ENCODE assay signal across 11 cellular contexts in genomic region chr22:20585640-20586402, GRCh38.
"Had no signal": no experiment of that assay in that cellular context is flagged by ENCODE, and none has a peak within 500 bp of the region (broad histone marks: within the 10 kb centered on the region; RNA-seq: fewer than 3 reads in every experiment).

No MANE protein-coding gene starts in this region.

- H3K27me3 ChIP-seq: body of pancreas, gastrocnemius medialis, neutrophil, upper lobe of left lung had no signal

- H3K27ac ChIP-seq: body of pancreas, gastrocnemius medialis, neutrophil, upper lobe of left lung had no signal

- H3K4me3 ChIP-seq: body of pancreas, gastrocnemius medialis, upper lobe of left lung had no signal

- ATAC-seq: body of pancreas; gastrocnemius medialis; left lobe of liver; naive thymus-derived CD8-positive, alpha-beta T cell had no signal

- H3K9me3 ChIP-seq: body of pancreas, gastrocnemius medialis, neutrophil, upper lobe of left lung had no signal

- DNase-seq: activated CD4-positive, alpha-beta T cell treated with anti-CD3 and anti-CD28 coated beads, Interleukin-2, amount 10 ng/mL, durations not matched to agents 7 days and 5 days; cortex of kidney; effector CD8-positive, alpha-beta T cell; gastrocnemius medialis; naive thymus-derived CD8-positive, alpha-beta T cell; stimulated activated CD4-positive, alpha-beta T cell treated with anti-CD3 and anti-CD28 coated beads, Interleukin-4, amount 100 ng/mL, for 24 hours; stimulated activated naive CD4-positive, alpha-beta T cell treated with Interleukin-2 at 50 U/mL for 16 hours; upper lobe of left lung had no signal

- H3K4me1 ChIP-seq: body of pancreas, gastrocnemius medialis had no signal
